In the genomic region with DNA sequence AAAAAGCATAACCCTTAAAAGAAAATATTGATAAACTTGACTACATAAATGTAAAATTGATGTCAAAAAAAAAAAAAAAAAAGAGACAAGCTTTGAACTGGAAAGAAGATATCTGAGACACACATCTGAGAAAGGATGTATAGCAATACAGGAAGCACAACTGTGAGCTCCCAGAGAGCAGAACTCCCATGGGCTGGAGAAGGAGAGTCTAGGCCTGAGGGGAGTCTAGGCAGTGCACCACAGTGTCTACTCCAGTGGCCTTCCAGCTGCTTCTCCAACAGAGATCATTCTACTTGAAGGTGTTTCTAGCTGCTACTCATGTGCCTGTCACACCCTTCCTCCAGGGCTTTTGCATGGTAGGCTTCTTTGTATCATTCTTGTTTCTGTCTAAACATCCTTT, we compare ENCODE assay signal across 17 cellular contexts.
DNase-seq lines count a peak whose midpoint lies in the region; ATAC-seq and TF ChIP-seq lines count a peak whose summit lies in the region.
"Had no signal": no experiment of that assay in that cellular context is flagged by ENCODE, and none has a peak within 500 bp of the region (broad histone marks: within the 10 kb centered on the region; RNA-seq: fewer than 3 reads in every experiment).

No MANE protein-coding gene starts in this region.

- H3K9me3 ChIP-seq in HEK293 (ENCODE audit: control insufficient read depth, insufficient read depth, low read depth, low read length), result no peaks in the 10 kb centered on the region
- H3K9me3 ChIP-seq: BE2C, BLaER1, Caco-2 had no signal

- peak; percentile 78 for DNase-seq in NCI-H69 (lab: John Stamatoyannopoulos, UW)
- DNase-seq in NCI-H2107 treated with DMSO at 0.1 percent for 48 hours (lab: John Stamatoyannopoulos, UW; ENCODE audit: unreplicated experiment), result no peak
- no peak for DNase-seq in NCI-H1417 treated with DMSO at 0.1 percent for 48 hours (lab: John Stamatoyannopoulos, UW)
- DNase-seq: 8988T; ACHN; C1 segment of cervical spinal cord; Caco-2; Calu3; CD4-positive, CD25-positive, alpha-beta regulatory T cell; CD8-positive, alpha-beta T cell; DMS79 treated with DMSO at 0.1 percent for 48 hours; GF-D8 had no signal

- H3K4me3 ChIP-seq in HEK293 (ENCODE audit: low read depth, low read length), result no peak overlapping the region
- H3K4me3 ChIP-seq: BLaER1 had no signal

- POLR2A ChIA-PET in HEK293 (lab: Yijun Ruan, JAX), result no interaction called here

- peak; percentile 48 for ATAC-seq in stimulated activated memory B cell treated with anti-CD40 and anti-IgM and Interleukin-4, amounts not matched to agents 10 μg/mL and 1 μg/mL and 100 μg/mL, for 72 hours
- ATAC-seq: CD8-positive, alpha-beta T cell had no signal

- TF ChIP-seq CTCF in HEK293 (tag by site-specific recombination; IDR thresholded peaks at IDR 0.05), result no peak

- CTCF ChIA-PET in HEK293 (lab: Yijun Ruan, JAX), result interaction anchor here (0.7 to 1.1 kb wide), 2 partner anchors 80 to 239 kb away, joined by 3 read pairs; no protein-coding TSS in a partner anchor

- no peaks in the 10 kb centered on the region for H3K9me3 Mint-ChIP-seq in stimulated activated memory B cell treated with anti-CD40 and anti-IgM and Interleukin-4, amounts not matched to agents 10 μg/mL and 1 μg/mL and 100 μg/mL, for 72 hours
- H3K9me3 Mint-ChIP-seq: CD14-positive monocyte; CD4-positive, CD25-positive, alpha-beta regulatory T cell; CD8-positive, alpha-beta T cell had no signal

- H3K27ac Mint-ChIP-seq in stimulated activated memory B cell treated with anti-CD40 and anti-IgM and Interleukin-4, amounts not matched to agents 10 μg/mL and 1 μg/mL and 100 μg/mL, for 72 hours, result no peak overlapping the region
- H3K27ac Mint-ChIP-seq: CD14-positive monocyte; CD4-positive, CD25-positive, alpha-beta regulatory T cell; CD8-positive, alpha-beta T cell had no signal

- no peaks in the 10 kb centered on the region for H3K36me3 Mint-ChIP-seq in stimulated activated memory B cell treated with anti-CD40 and anti-IgM and Interleukin-4, amounts not matched to agents 10 μg/mL and 1 μg/mL and 100 μg/mL, for 72 hours
- H3K36me3 Mint-ChIP-seq: CD14-positive monocyte; CD4-positive, CD25-positive, alpha-beta regulatory T cell; CD8-positive, alpha-beta T cell had no signal

- no peak overlapping the region for H3K27ac ChIP-seq in HEK293 (ENCODE audit: extremely low read depth, low read depth, low read length)
- H3K27ac ChIP-seq: BLaER1 had no signal

- no peak overlapping the region for H3K4me3 Mint-ChIP-seq in stimulated activated memory B cell treated with anti-CD40 and anti-IgM and Interleukin-4, amounts not matched to agents 10 μg/mL and 1 μg/mL and 100 μg/mL, for 72 hours
- H3K4me3 Mint-ChIP-seq: CD14-positive monocyte; CD4-positive, CD25-positive, alpha-beta regulatory T cell; CD8-positive, alpha-beta T cell had no signal

- no peaks in the 10 kb centered on the region for H3K36me3 ChIP-seq in HEK293 (ENCODE audit: control insufficient read depth in 2 of 2, insufficient read depth in 1 of 2, low read length in 2 of 2)
- H3K36me3 ChIP-seq: BE2C, BLaER1 had no signal

- H3K4me1 Mint-ChIP-seq in stimulated activated memory B cell treated with anti-CD40 and anti-IgM and Interleukin-4, amounts not matched to agents 10 μg/mL and 1 μg/mL and 100 μg/mL, for 72 hours, result no peaks in the 10 kb centered on the region
- H3K4me1 Mint-ChIP-seq: CD14-positive monocyte; CD4-positive, CD25-positive, alpha-beta regulatory T cell had no signal

- no peaks in the 10 kb centered on the region for H3K27me3 Mint-ChIP-seq in stimulated activated memory B cell treated with anti-CD40 and anti-IgM and Interleukin-4, amounts not matched to agents 10 μg/mL and 1 μg/mL and 100 μg/mL, for 72 hours
- H3K27me3 Mint-ChIP-seq: CD4-positive, CD25-positive, alpha-beta regulatory T cell had no signal

- H3K4me1 ChIP-seq in HEK293 (ENCODE audit: control insufficient read depth, insufficient read depth, low read length), result 0 out of 2 replicates have a peak, but pooled peaks cover 5% of the 10 kb centered on the region
- H3K4me1 ChIP-seq: Caco-2 had no signal

TF ChIP-seq in HEK293, 187 proteins besides CTCF, POLR2A, EP300 and RAD21:
- TF ChIP-seq ZXDB (tag by site-specific recombination; IDR thresholded peaks at IDR 0.05), result no peak
- peak; percentile 74 for TF ChIP-seq ZIC2 (tag by site-specific recombination; IDR thresholded peaks at IDR 0.05)
